Comparison of ENCODE assay signal across 1 cellular context in genomic region chr11:119666463-119667131, GRCh38.
A peak's percentile ranks its signal among the peaks of the same experiment; 100 is the strongest.
TF ChIP-seq lines count a peak whose summit lies in the region.

No MANE protein-coding gene starts in this region.

TF ChIP-seq in GM12878, 131 proteins besides CTCF, POLR2A, EP300 and RAD21 (continued from another document):
- TF ChIP-seq E2F8 (IDR thresholded peaks at IDR 0.05; ENCODE audit: low read depth, partially characterized antibody) (no peak), ELK1 (IDR thresholded peaks at IDR 0.05; ENCODE audit: low read depth, low read length) (no peak), TCF7 (IDR thresholded peaks at IDR 0.05; ENCODE audit: borderline replicate concordance) (no peak), SP1 (IDR thresholded peaks at IDR 0.05; ENCODE audit: low read depth, low read length) (no peak), ASH2L (IDR thresholded peaks at IDR 0.05; ENCODE audit: borderline replicate concordance, low read depth) (no peak), ZNF207 (IDR thresholded peaks at IDR 0.05; ENCODE audit: borderline replicate concordance) (no peak), BCL11A (IDR thresholded peaks at IDR 0.05; ENCODE audit: low read depth, low read length) (no peak), JUNB (IDR thresholded peaks at IDR 0.05) (no peak), NRF1 (conservative IDR thresholded peaks at IDR 0.05; ENCODE audit: low read depth, low read length) (no peak; the same call in 1 of the 2 replicates), NBN (IDR thresholded peaks at IDR 0.05) (peak; percentile 37; the same call in 1 of the 2 replicates), HCFC1 (IDR thresholded peaks at IDR 0.05; ENCODE audit: low read length) (no peak), IRF4 (IDR thresholded peaks at IDR 0.05; ENCODE audit: low read depth, low read length) (no peak), SIN3A (IDR thresholded peaks at IDR 0.05; ENCODE audit: low read depth, low read length) (no peak), CREM (IDR thresholded peaks at IDR 0.05; ENCODE audit: low read depth) (0 out of 2 replicates have a peak, but pooled peaks have one; percentile 11), BHLHE40 (IDR thresholded peaks at IDR 0.05; ENCODE audit: borderline replicate concordance in 1 of 2, low read depth in 2 of 2, low read length in 1 of 2) (peak; percentile 26 to 52; a peak in 1 of 4 replicates), IRF5 (IDR thresholded peaks at IDR 0.05; ENCODE audit: borderline replicate concordance) (no peak)
